In the genomic region with DNA sequence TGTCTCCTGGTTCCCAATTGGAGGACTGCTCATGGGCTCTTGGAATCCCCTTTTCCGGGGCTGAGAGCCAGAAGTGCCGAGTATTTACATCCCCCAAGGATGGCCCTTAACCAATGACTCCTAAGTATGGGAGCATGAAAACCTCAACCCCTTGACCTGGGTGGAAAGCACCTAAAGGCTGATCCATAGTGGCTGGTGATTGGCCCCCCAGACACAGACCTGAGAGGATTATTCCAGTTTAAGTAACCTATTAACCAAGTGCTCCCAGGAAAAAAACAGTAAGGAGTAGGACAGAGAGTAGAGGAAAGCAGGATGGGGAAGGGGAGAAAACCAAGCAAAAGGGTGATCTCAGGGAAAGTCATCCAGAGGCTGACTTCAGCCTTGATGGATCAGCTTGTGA, we compare ENCODE assay signal across 24 cellular contexts.
"Had no signal": no experiment of that assay in that cellular context is flagged by ENCODE, and none has a peak within 500 bp of the region (broad histone marks: within the 10 kb centered on the region; RNA-seq: fewer than 3 reads in every experiment).

No MANE protein-coding gene starts in this region.

- H3K9me3 ChIP-seq: esophagus squamous epithelium, gastroesophageal sphincter, heart left ventricle, left lung, lower lobe of right lung had no signal

- ATAC-seq: esophagus mucosa; gastroesophageal sphincter; heart left ventricle; left cardiac atrium; left lung; left ventricle myocardium superior; lower lobe of right lung; naive thymus-derived CD4-positive, alpha-beta T cell had no signal

- H3K4me3 ChIP-seq: coronary artery, dorsolateral prefrontal cortex, esophagus squamous epithelium, gastroesophageal sphincter, heart left ventricle, hepatocyte, left lung, lower lobe of right lung had no signal

- DNase-seq: dermis blood vessel endothelial cell; dorsolateral prefrontal cortex; effector CD4-positive, alpha-beta T cell; effector memory CD4-positive, alpha-beta T cell; erythroblast; esophagus squamous epithelium; foreskin fibroblast; heart left ventricle; hypothalamus; immature natural killer cell; islet precursor cell; kidney; kidney glomerular epithelial cell; left cardiac atrium; left lung; left ventricle myocardium superior; lower lobe of right lung; mesendoderm; midbrain; naive thymus-derived CD4-positive, alpha-beta T cell had no signal

- H3K27me3 ChIP-seq: esophagus squamous epithelium, gastroesophageal sphincter, heart left ventricle, hepatocyte, left lung had no signal

- H3K27ac ChIP-seq: coronary artery, dorsolateral prefrontal cortex, esophagus squamous epithelium, gastroesophageal sphincter, heart left ventricle, hepatocyte, left lung, lower lobe of right lung had no signal

- H3K4me1 ChIP-seq: gastroesophageal sphincter, left lung, lower lobe of right lung had no signal

- H3K36me3 ChIP-seq: esophagus squamous epithelium, gastroesophageal sphincter, heart left ventricle, left lung, lower lobe of right lung had no signal
